Comparison of ENCODE assay signal across 2 cellular contexts in the genomic region with DNA sequence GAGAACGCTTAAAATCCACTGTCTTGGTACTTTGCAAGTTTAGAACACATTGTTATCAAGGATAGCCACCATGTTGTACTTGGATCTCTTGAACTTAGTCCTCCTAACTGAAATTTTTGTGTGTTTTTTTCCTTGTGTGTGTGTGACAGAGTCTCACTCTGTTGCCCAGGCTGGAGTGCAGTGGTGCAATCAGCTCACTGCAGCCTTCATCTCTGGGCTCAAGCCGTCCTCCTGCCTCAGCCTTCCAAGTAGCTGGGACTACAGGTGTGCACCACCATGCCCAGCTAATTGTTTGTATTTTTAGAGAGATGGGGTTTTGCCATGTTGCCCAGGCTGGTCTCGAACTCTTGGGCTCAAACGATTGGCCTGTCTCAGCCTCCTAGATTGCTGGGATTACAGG. TPM values are rescaled to one million over a fixed set of nuclear protein-coding genes. Genes with fewer than 3 reads are reported as not detected.
"Had no signal": no experiment of that assay in that cellular context is flagged by ENCODE, and none has a peak within 500 bp of the region (broad histone marks: within the 10 kb centered on the region; RNA-seq: fewer than 3 reads in every experiment).

No MANE protein-coding gene starts in this region.

RNA-seq across cellular contexts. Expression of a gene that starts 34.5 kb away (rescaled TPM):
- polyA plus RNA-seq: immature natural killer cell; naive thymus-derived CD8-positive, alpha-beta T cell had no signal
